10 cellular contexts compared by ENCODE assay signal in genomic region chr2:101900375-101900774, GRCh38.
DNase-seq lines count a peak whose midpoint lies in the region; ATAC-seq and TF ChIP-seq lines count a peak whose summit lies in the region.
"Had no signal": no experiment of that assay in that cellular context is flagged by ENCODE, and none has a peak within 500 bp of the region (broad histone marks: within the 10 kb centered on the region; RNA-seq: fewer than 3 reads in every experiment).

No MANE protein-coding gene starts in this region.

- no peak overlapping the region for H2AFZ ChIP-seq in DND-41 (ENCODE audit: low read depth, low read length)

- WGBS in suprapubic skin, result 88% methylated on average over 9 of the region's 9 CpGs

- H4K20me1 ChIP-seq in DND-41 (ENCODE audit: insufficient read depth, low read length), result no peaks in the 10 kb centered on the region

- H3K9ac ChIP-seq in DND-41 (ENCODE audit: low read depth, low read length), result no peak overlapping the region

- no peaks in the 10 kb centered on the region for H3K27me3 ChIP-seq in DND-41 (ENCODE audit: insufficient read depth, low read length, poor library complexity)
- H3K27me3 ChIP-seq in suprapubic skin, result no peaks in the 10 kb centered on the region
- H3K27me3 ChIP-seq: Peyer's patch had no signal

- no peak overlapping the region for H3K27ac ChIP-seq in DND-41 (ENCODE audit: low read length)
- no peak overlapping the region for H3K27ac ChIP-seq in suprapubic skin
- H3K27ac ChIP-seq: Peyer's patch had no signal

- no peaks in the 10 kb centered on the region for H3K4me1 ChIP-seq in DND-41 (ENCODE audit: insufficient read depth, low read length)
- no peaks in the 10 kb centered on the region for H3K4me1 ChIP-seq in suprapubic skin
- H3K4me1 ChIP-seq: Peyer's patch had no signal

- H3K79me2 ChIP-seq in DND-41 (ENCODE audit: insufficient read depth, low read length), result no peaks in the 10 kb centered on the region

- H3K36me3 ChIP-seq in DND-41 (ENCODE audit: insufficient read depth, low read length), result no peaks in the 10 kb centered on the region
- no peaks in the 10 kb centered on the region for H3K36me3 ChIP-seq in suprapubic skin
- H3K36me3 ChIP-seq: Peyer's patch had no signal

- TF ChIP-seq EP300 in suprapubic skin (IDR thresholded peaks at IDR 0.05), result no peak

- no peak overlapping the region for H3K4me2 ChIP-seq in DND-41 (ENCODE audit: insufficient read depth, low read length)

- TF ChIP-seq CTCF in DND-41 (IDR thresholded peaks at IDR 0.05; ENCODE audit: borderline replicate concordance, extremely low read depth, low read length, poor library complexity, severe bottlenecking) (no peak), suprapubic skin (IDR thresholded peaks at IDR 0.05) (no peak)

- no peak for TF ChIP-seq POLR2A in suprapubic skin (IDR thresholded peaks at IDR 0.05)

- no peaks in the 10 kb centered on the region for H3K9me3 ChIP-seq in DND-41 (ENCODE audit: insufficient read depth, low read length, severe bottlenecking)
- H3K9me3 ChIP-seq in suprapubic skin, result no peaks in the 10 kb centered on the region
- H3K9me3 ChIP-seq: Peyer's patch had no signal

- ATAC-seq in DND-41 (ENCODE audit: insufficient read depth, low read depth) (0 out of 3 replicates have a peak, but pooled peaks have one; percentile 16), GM19395 (IDR thresholded peaks at IDR 0.05; ENCODE audit: unreplicated experiment) (peak; percentile 79), HG03135 (IDR thresholded peaks at IDR 0.05; ENCODE audit: unreplicated experiment) (no peak)

- DNase-seq in DND-41 (no peak), HPDE6-E6E7 (ENCODE audit: extremely low spot score) (peak; percentile 20), kidney tubule cell (ENCODE audit: low spot score) (peak; percentile 20), suprapubic skin (ENCODE audit: low spot score in 2 of 2) (no peak), NCI-H1417 (lab: John Stamatoyannopoulos, UW) (no peak), NCI-H748 treated with DMSO at 0.1 percent for 48 hours (lab: John Stamatoyannopoulos, UW) (no peak)
- DNase-seq: mesendoderm, Peyer's patch had no signal

- H3K4me3 ChIP-seq in DND-41 (ENCODE audit: low read depth in 1 of 2, low read length in 2 of 2) (no peak overlapping the region), suprapubic skin (no peak overlapping the region)
- H3K4me3 ChIP-seq: Peyer's patch had no signal

Comparison
In these comparisons a context has a peak if more than half of its experiments do, and no peak if none do; other contexts are left out.
1. DNase-seq: peak in HPDE6-E6E7 (single experiment) and kidney tubule cell (single experiment); none in DND-41 (single experiment), suprapubic skin (0 of 2), NCI-H1417 (0 of 3) and NCI-H748 treated with DMSO at 0.1 percent for 48 hours (single experiment).